ENCODE assay signal across 8 cellular contexts in the genomic region with DNA sequence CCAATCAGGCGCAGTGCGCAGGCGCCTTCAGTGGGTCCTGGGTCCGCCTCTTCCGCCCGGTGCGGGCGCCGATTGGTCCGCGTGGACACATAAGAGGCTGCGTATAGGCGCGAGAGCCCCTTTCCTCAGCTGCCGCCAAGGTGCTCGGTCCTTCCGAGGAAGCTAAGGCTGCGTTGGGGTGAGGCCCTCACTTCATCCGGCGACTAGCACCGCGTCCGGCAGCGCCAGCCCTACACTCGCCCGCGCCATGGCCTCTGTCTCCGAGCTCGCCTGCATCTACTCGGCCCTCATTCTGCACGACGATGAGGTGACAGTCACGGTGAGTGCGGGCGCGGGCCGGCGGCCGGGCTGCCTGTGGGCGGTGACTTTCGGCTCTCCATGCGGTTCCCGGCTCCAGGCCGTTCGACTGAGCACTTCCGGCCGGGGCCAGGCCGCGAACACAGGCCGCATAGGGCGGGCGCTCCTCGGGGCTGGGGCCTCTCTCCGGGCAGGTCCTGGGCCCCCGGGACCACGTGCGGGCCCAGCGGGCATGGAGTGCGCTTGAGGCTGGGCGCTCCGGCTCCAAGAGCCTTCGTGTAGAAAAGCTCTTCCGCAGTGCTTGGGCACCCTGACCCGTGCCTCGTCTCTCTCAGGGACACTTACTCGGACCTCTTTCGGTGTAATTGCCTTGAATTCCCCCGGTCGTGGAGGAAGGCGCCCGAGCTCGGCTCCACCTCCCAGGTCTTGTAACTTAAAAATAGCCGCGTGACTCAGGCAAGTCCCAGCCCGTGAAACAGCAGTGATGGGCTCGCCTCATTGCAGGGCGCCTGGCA. TPM values are rescaled to one million over a fixed set of nuclear protein-coding genes. Genes with fewer than 3 reads are reported as not detected.
DNase-seq lines count a peak whose midpoint lies in the region; ATAC-seq and TF ChIP-seq lines count a peak whose summit lies in the region.

A gene (plus strand): TSS at position 117 of the 812 bp plus-strand sequence. CDS start 131 bp downstream, at position 248.

- H3K4me1 Mint-ChIP-seq in activated CD4-positive, alpha-beta T cell treated with anti-CD3 and anti-CD28 coated beads, Interleukin-2, amount 10 ng/mL, durations not matched to agents 7 days and 5 days = peaks cover 39% of the 10 kb centered on the region

- no peaks in the 10 kb centered on the region for H3K27me3 Mint-ChIP-seq in activated CD4-positive, alpha-beta T cell treated with anti-CD3 and anti-CD28 coated beads, Interleukin-2, amount 10 ng/mL, durations not matched to agents 7 days and 5 days

- peak; percentile 100 for TF ChIP-seq POLR2A in GM19193 (IDR thresholded peaks at IDR 0.05; ENCODE audit: extremely low read depth, insufficient read depth, insufficient read length)

- H3K27ac Mint-ChIP-seq in activated CD4-positive, alpha-beta T cell treated with anti-CD3 and anti-CD28 coated beads, Interleukin-2, amount 10 ng/mL, durations not matched to agents 7 days and 5 days = peak within 1 kb of the TSS; percentile 99

- H3K9me3 Mint-ChIP-seq in activated CD4-positive, alpha-beta T cell treated with anti-CD3 and anti-CD28 coated beads, Interleukin-2, amount 10 ng/mL, durations not matched to agents 7 days and 5 days = no peaks in the 10 kb centered on the region

- peak within 1 kb of the TSS; percentile 94 for H3K4me3 Mint-ChIP-seq in activated CD4-positive, alpha-beta T cell treated with anti-CD3 and anti-CD28 coated beads, Interleukin-2, amount 10 ng/mL, durations not matched to agents 7 days and 5 days

- peak; percentile 78 for ATAC-seq in HG03439 (IDR thresholded peaks at IDR 0.05; ENCODE audit: unreplicated experiment)

- peaks cover 49% of the 10 kb centered on the region for H3K36me3 Mint-ChIP-seq in activated CD4-positive, alpha-beta T cell treated with anti-CD3 and anti-CD28 coated beads, Interleukin-2, amount 10 ng/mL, durations not matched to agents 7 days and 5 days (ENCODE audit: low read depth)

- DNase-seq in Ammon's horn (ENCODE audit: low spot score) (peak; percentile 97), NCI-H526 (lab: John Stamatoyannopoulos, UW) (peak; percentile 86 to 97), cortex of kidney (lab: John Stamatoyannopoulos, UW) (peak; percentile 53), left kidney (ENCODE audit: low read depth, low spot score) (peak; percentile 98)
- DNase-seq in activated CD4-positive, alpha-beta T cell treated with anti-CD3 and anti-CD28 coated beads, Interleukin-2, amount 10 ng/mL, durations not matched to agents 7 days and 5 days = peak; percentile 96
- DNase-seq in stimulated activated CD4-positive, alpha-beta T cell treated with anti-CD3 and anti-CD28 coated beads, Interleukin-2, amount 100 ng/mL, for 24 hours = peak; percentile 94 to 95

- CTCF ChIA-PET in activated CD4-positive, alpha-beta T cell treated with anti-CD3 and anti-CD28 coated beads, Interleukin-2, amount 10 ng/mL, durations not matched to agents 7 days and 5 days (lab: Charles Lee) = interaction anchor here (0.6 to 4.6 kb wide), 9 partner anchors 10 to 1308 kb away, joined by 3 to 48 read pairs (median 5); a partner anchor contains a TSS

- POLR2A ChIA-PET in activated CD4-positive, alpha-beta T cell treated with anti-CD3 and anti-CD28 coated beads, Interleukin-2, amount 10 ng/mL, durations not matched to agents 7 days and 5 days (lab: Charles Lee) = interaction anchor here (1.8 to 3.3 kb wide), 2 partner anchors 10 to 15 kb away, joined by 4 to 29 read pairs; no protein-coding TSS in a partner anchor

RNA-seq across cellular contexts. Expression of the gene that starts here (rescaled TPM):
- total RNA-seq in activated CD4-positive, alpha-beta T cell treated with anti-CD3 and anti-CD28 coated beads, Interleukin-2, amount 10 ng/mL, durations not matched to agents 7 days and 5 days = 1,000 to 10,000 TPM; 1,548 to 1,738 TPM

Comparison
In these comparisons a context has a peak if more than half of its experiments do, and no peak if none do; other contexts are left out.
1. Peak in every context shown above with its lines: DNase-seq and ATAC-seq.